7 cellular contexts compared by ENCODE assay signal in genomic region chr10:62610649-62611229, GRCh38.
DNase-seq lines count a peak whose midpoint lies in the region; ATAC-seq and TF ChIP-seq lines count a peak whose summit lies in the region.

No MANE protein-coding gene starts in this region.

- no peaks in the 10 kb centered on the region for H3K36me3 Mint-ChIP-seq in activated CD4-positive, alpha-beta T cell treated with anti-CD3 and anti-CD28 coated beads for 36 hours (ENCODE audit: low read depth)

- 30 to 34% methylated on average over 7 of the region's 7 CpGs for WGBS in lung, 2 donors

- no peaks in the 10 kb centered on the region for H3K36me3 ChIP-seq in colonic mucosa
- H3K36me3 ChIP-seq in lung (ENCODE audit: control insufficient read depth in 2 of 2, insufficient read depth in 2 of 2, low read length in 2 of 2), result no peaks in the 10 kb centered on the region

- no peak for TF ChIP-seq POLR2A in NB4 (IDR thresholded peaks at IDR 0.05; ENCODE audit: extremely low read depth, insufficient read length)

- POLR2A ChIA-PET in activated CD4-positive, alpha-beta T cell treated with anti-CD3 and anti-CD28 coated beads for 36 hours (lab: Charles Lee), result no interaction called here

- peaks cover 27% of the 10 kb centered on the region for H3K4me1 Mint-ChIP-seq in activated CD4-positive, alpha-beta T cell treated with anti-CD3 and anti-CD28 coated beads for 36 hours

- peaks cover 14% of the 10 kb centered on the region for H3K27me3 Mint-ChIP-seq in activated CD4-positive, alpha-beta T cell treated with anti-CD3 and anti-CD28 coated beads for 36 hours

- H3K27ac Mint-ChIP-seq in activated CD4-positive, alpha-beta T cell treated with anti-CD3 and anti-CD28 coated beads for 36 hours, result no peak overlapping the region

- H3K4me3 ChIP-seq in HFF-Myc (replicated peaks; ENCODE audit: low read depth, low read length) (no peak overlapping the region), NB4 (ENCODE audit: low read depth, low read length) (no peak overlapping the region), colonic mucosa (no peak overlapping the region), lung (no peak overlapping the region)

- peaks cover 3% of the 10 kb centered on the region for H3K9me3 Mint-ChIP-seq in activated CD4-positive, alpha-beta T cell treated with anti-CD3 and anti-CD28 coated beads for 36 hours (ENCODE audit: low read depth)

- in situ Hi-C loops in GM13976 (cut with MboI; ENCODE audit: low sequenced_read_pairs, unreplicated experiment), result loop anchor here (5.0 kb wide), 1 partner anchor 72 kb away; no protein-coding TSS in a partner anchor

- CTCF ChIA-PET in activated CD4-positive, alpha-beta T cell treated with anti-CD3 and anti-CD28 coated beads for 36 hours (lab: Charles Lee), result interaction anchor here (0.6 to 4.9 kb wide), 46 partner anchors 9 to 546 kb away, joined by 3 to 51 read pairs (median 4); partner anchors contain the start of gene EGR2

- H3K4me1 ChIP-seq in colonic mucosa (no peaks in the 10 kb centered on the region), lung (ENCODE audit: control insufficient read depth in 2 of 2, insufficient read depth in 2 of 2, low read length in 2 of 2) (peaks cover 0 to 2% of the 10 kb centered on the region in 2 donors)

- no peaks in the 10 kb centered on the region for H3K9me3 ChIP-seq in colonic mucosa
- H3K9me3 ChIP-seq in lung (ENCODE audit: control insufficient read depth in 2 of 2, insufficient read depth in 1 of 2, low read length in 1 of 2), result peaks cover 0 to 1% of the 10 kb centered on the region in 2 donors

- no peak overlapping the region for H3K4me3 Mint-ChIP-seq in activated CD4-positive, alpha-beta T cell treated with anti-CD3 and anti-CD28 coated beads for 36 hours

- no peak overlapping the region for H3K9ac ChIP-seq in colonic mucosa (ENCODE audit: low read depth in 2 of 2, low read length in 2 of 2)

- H3K27ac ChIP-seq in colonic mucosa, result no peak overlapping the region
- no peak overlapping the region for H3K27ac ChIP-seq in lung (ENCODE audit: low read depth in 1 of 2, low read length in 1 of 2)

- TF ChIP-seq CTCF in GM13976 (IDR thresholded peaks at IDR 0.05; ENCODE audit: borderline replicate concordance, control extremely low read depth, extremely low read depth, insufficient read depth, missing control alignments), result peak; percentile 85
- peak; percentile 86 for TF ChIP-seq CTCF in HFF-Myc (IDR thresholded peaks at IDR 0.05; ENCODE audit: low read depth, low read length, missing control alignments)
- TF ChIP-seq CTCF in NB4 (IDR thresholded peaks at IDR 0.05; ENCODE audit: low read depth, low read length), result peak; percentile 94
- peak; percentile 54 for TF ChIP-seq CTCF in colonic mucosa (IDR thresholded peaks at IDR 0.05)
- TF ChIP-seq CTCF in lung (IDR thresholded peaks at IDR 0.05; ENCODE audit: control extremely low read depth, extremely low read depth), result peak; percentile 49

- intact Hi-C loops in activated CD4-positive, alpha-beta T cell treated with anti-CD3 and anti-CD28 coated beads for 36 hours (cut with DNase I, micrococcal nuclease), result loop anchor here (1.0 to 5.0 kb wide), 8 partner anchors 70 to 548 kb away; no protein-coding TSS in a partner anchor
- intact Hi-C loops in colonic mucosa (cut with DNase I), result loop anchor here (5.0 kb wide), 1 partner anchor 192 kb away; the partner anchor contains the start of gene ADO

- peak; percentile 79 for ATAC-seq in activated CD4-positive, alpha-beta T cell treated with anti-CD3 and anti-CD28 coated beads for 36 hours
- ATAC-seq in lung (ENCODE audit: insufficient read depth, low FRiP score), result peak; percentile 58

- H3K27me3 ChIP-seq in colonic mucosa (no peaks in the 10 kb centered on the region), lung (ENCODE audit: control insufficient read depth, insufficient read depth) (no peaks in the 10 kb centered on the region)

- DNase-seq in GM13976 (ENCODE audit: low spot score) (peak; percentile 87), HFF-Myc (ENCODE audit: extremely low read depth, low read depth) (no peak), NB4 (ENCODE audit: low read depth) (peak; percentile 86), colonic mucosa (peak; percentile 41), lung (ENCODE audit: low spot score) (peak; percentile 60)
- DNase-seq in activated CD4-positive, alpha-beta T cell treated with anti-CD3 and anti-CD28 coated beads for 36 hours, result peak; percentile 87
- DNase-seq in stimulated activated CD8-positive, alpha-beta memory T cell treated with anti-CD3 and anti-CD28 coated beads, Interleukin-2, amount 100 ng/mL, for 48 hours (ENCODE audit: low read depth in 2 of 2), result peak; percentile 49 to 59
